24 cellular contexts compared by ENCODE assay signal in genomic region chr4:164293776-164294175, GRCh38.
"Had no signal": no experiment of that assay in that cellular context is flagged by ENCODE, and none has a peak within 500 bp of the region (broad histone marks: within the 10 kb centered on the region; RNA-seq: fewer than 3 reads in every experiment).

No MANE protein-coding gene starts in this region.

- H3K27me3 ChIP-seq: colonic mucosa, esophagus squamous epithelium, gastrocnemius medialis, heart right ventricle, left lung had no signal

- H3K4me1 ChIP-seq: colonic mucosa, esophagus squamous epithelium, gastrocnemius medialis, heart right ventricle, left lung, lower lobe of right lung had no signal

- H3K36me3 ChIP-seq: colonic mucosa, esophagus squamous epithelium, gastrocnemius medialis, heart right ventricle, left lung, lower lobe of right lung had no signal

- DNase-seq: colonic mucosa; cortex of kidney; effector CD8-positive, alpha-beta T cell; effector memory CD8-positive, alpha-beta T cell; endodermal cell; erythroblast; esophagus squamous epithelium; foreskin fibroblast; foreskin melanocyte; gastrocnemius medialis; glutamatergic neuron; head of caudate nucleus; heart right ventricle; hippocampal formation; left cardiac atrium; left ventricle myocardium superior; lower lobe of right lung; mesenchymal stem cell; mucosa of descending colon; naive B cell had no signal

- FAIRE-seq: endometrium, islet of Langerhans, keratinocyte had no signal

- H3K4me3 ChIP-seq: colonic mucosa, esophagus squamous epithelium, gastrocnemius medialis, heart right ventricle, left lung, lower lobe of right lung, mucosa of descending colon had no signal

- H3K9me3 ChIP-seq: colonic mucosa, esophagus squamous epithelium, gastrocnemius medialis, heart right ventricle, left lung, lower lobe of right lung, mucosa of descending colon had no signal
